In the genomic region with DNA sequence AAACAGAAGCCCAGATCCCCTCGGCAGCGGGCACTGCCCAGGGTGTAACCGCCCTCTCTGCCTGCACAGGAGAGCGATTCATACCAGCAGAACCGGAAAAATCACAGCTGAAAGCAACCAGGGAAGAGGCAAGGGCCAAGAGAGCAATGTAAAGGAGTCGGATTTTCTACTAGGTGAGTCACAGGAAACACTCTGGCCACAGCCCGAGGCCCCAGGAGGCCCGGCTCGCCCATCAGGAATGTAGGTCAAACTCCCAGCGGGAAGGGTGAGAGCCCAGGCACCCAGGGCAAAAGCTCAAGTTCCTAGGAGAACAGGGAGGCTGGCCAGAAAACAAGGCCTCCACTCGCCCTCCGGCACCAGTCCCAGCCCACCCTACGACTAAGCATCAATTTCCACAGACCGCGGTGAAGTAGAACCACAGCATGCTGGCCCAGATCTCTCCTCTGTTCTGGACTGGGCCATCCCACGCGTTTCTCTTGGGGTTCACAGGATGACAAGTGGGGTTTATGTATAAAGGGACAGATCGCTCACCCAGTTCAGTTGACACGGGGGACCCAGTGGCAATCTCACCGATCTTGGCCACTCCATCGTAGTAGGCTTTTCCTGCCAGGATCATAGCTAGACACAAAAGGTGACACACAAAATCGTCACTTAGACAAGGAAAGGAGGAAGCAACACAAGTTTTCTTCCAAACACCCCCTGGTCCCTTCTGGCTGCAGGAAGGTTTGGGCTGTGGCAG, we compare ENCODE assay signal across 11 cellular contexts. TPM values are rescaled to one million over a fixed set of nuclear protein-coding genes. Genes with fewer than 3 reads are reported as not detected.
DNase-seq lines count a peak whose midpoint lies in the region; ATAC-seq and TF ChIP-seq lines count a peak whose summit lies in the region.
"Had no signal": no experiment of that assay in that cellular context is flagged by ENCODE, and none has a peak within 500 bp of the region (broad histone marks: within the 10 kb centered on the region; RNA-seq: fewer than 3 reads in every experiment).

No MANE protein-coding gene starts in this region.

- no peak overlapping the region for H3K4me3 ChIP-seq in body of pancreas

- no peak for TF ChIP-seq CTCF in 22Rv1 (IDR thresholded peaks at IDR 0.05)
- TF ChIP-seq CTCF in body of pancreas (IDR thresholded peaks at IDR 0.05), result no peak

- no peaks in the 10 kb centered on the region for H3K36me3 ChIP-seq in body of pancreas (replicated peaks in 1 of 2; ENCODE audit: insufficient read depth in 1 of 2, low read depth in 2 of 2)

- no peak for TF ChIP-seq POLR2A in body of pancreas (IDR thresholded peaks at IDR 0.05)

- DNase-seq in HS-27A (ENCODE audit: low read depth) (peak; percentile 68), body of pancreas (peak in 1 of 4 donors; percentile 30), left lobe of liver (ENCODE audit: low spot score) (no peak), cerebellar nuclear complex (lab: John Stamatoyannopoulos, UW) (no peak), NCI-H1930 (lab: John Stamatoyannopoulos, UW) (no peak), amygdala (lab: John Stamatoyannopoulos, UW) (no peak)
- DNase-seq in activated CD4-positive, alpha-beta T cell treated with anti-CD3 and anti-CD28 coated beads for 48 hours, result no peak
- DNase-seq: activated CD8-positive, alpha-beta memory T cell treated with anti-CD3 and anti-CD28 coated beads, Interleukin-2, amount 10 ng/mL, durations not matched to agents 7 days and 5 days; CD4-positive, alpha-beta T cell; NCI-H1436 had no signal

- H3K4me1 ChIP-seq in body of pancreas, result peaks cover 9% of the 10 kb centered on the region

- H3K9me3 ChIP-seq in body of pancreas, result no peaks in the 10 kb centered on the region

- intact Hi-C loops in body of pancreas (cut with DNase I), result no loop called here

- H3K27ac ChIP-seq in 22Rv1, result peak overlapping the region; percentile 36
- peak overlapping the region in 2 of 4 donors; percentile 26 to 36 for H3K27ac ChIP-seq in body of pancreas

- 82 to 86% methylated on average over 18 to 22 of the region's 22 CpGs for WGBS in body of pancreas, 2 donors

- no peaks in the 10 kb centered on the region for H3K27me3 ChIP-seq in body of pancreas

- ATAC-seq in body of pancreas, result peak; percentile 64
- ATAC-seq in left lobe of liver, result peak; percentile 63
- ATAC-seq: activated CD8-positive, alpha-beta memory T cell treated with anti-CD3 and anti-CD28 coated beads, Interleukin-2, amount 10 ng/mL, durations not matched to agents 7 days and 5 days had no signal

RNA-seq across cellular contexts. Expression of a gene that starts 46.2 kb away (rescaled TPM):
- 10 to 100 TPM; 15.8 to 23.1 TPM for total RNA-seq in body of pancreas
- 12.9 TPM for total RNA-seq in left lobe of liver
